17 cellular contexts compared by ENCODE assay signal in the genomic region with DNA sequence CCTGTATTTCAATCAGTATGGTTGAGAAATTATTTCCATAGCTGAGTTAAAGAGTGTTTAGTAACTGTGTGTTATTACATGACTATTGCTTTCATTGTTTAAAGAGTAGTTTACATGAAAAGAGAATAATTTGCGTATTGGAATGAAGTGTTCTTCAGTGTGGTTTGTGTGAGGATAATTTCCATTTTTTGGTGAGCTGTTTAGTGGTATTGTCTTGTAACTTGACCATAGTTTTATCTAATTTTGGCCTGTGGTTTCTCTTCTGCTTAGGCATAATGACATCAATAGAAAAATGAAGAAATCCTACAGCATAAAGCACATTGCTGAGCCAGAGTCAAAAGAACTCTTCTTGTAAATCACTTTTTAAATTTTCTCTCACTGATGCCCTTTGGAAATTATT.
DNase-seq lines count a peak whose midpoint lies in the region; ATAC-seq and TF ChIP-seq lines count a peak whose summit lies in the region.
"Had no signal": no experiment of that assay in that cellular context is flagged by ENCODE, and none has a peak within 500 bp of the region (broad histone marks: within the 10 kb centered on the region; RNA-seq: fewer than 3 reads in every experiment).

No MANE protein-coding gene starts in this region.

- H3K36me3 Mint-ChIP-seq in WTC11 (peaks cover 10% of the 10 kb centered on the region; the same call in 1 of the 2 replicates), nephron progenitor cell (ENCODE audit: low read depth) (no peaks in the 10 kb centered on the region)
- H3K36me3 Mint-ChIP-seq: CD8-positive, alpha-beta memory T cell had no signal

- H3K27me3 Mint-ChIP-seq in WTC11 (ENCODE audit: low read depth) (no peaks in the 10 kb centered on the region), nephron progenitor cell (ENCODE audit: low read depth, poor library complexity) (no peaks in the 10 kb centered on the region)

- TF ChIP-seq CTCF in WTC11 (IDR thresholded peaks at IDR 0.05) = no peak
- no peak for TF ChIP-seq CTCF in nephron progenitor cell (IDR thresholded peaks at IDR 0.05)

- no peak for DNase-seq in WTC11 (ENCODE audit: low spot score)
- peak; percentile 13 for DNase-seq in non-pigmented ciliary epithelial cell (ENCODE audit: low read depth)
- DNase-seq in DMS79 treated with DMSO at 0.1 percent for 48 hours (lab: John Stamatoyannopoulos, UW) = no peak
- DNase-seq in HT-29 (ENCODE audit: low spot score) = no peak
- DNase-seq in NCI-H748 treated with DMSO at 0.1 percent for 48 hours (lab: John Stamatoyannopoulos, UW) = no peak
- no peak for DNase-seq in nephron progenitor cell
- DNase-seq: activated CD4-positive, alpha-beta T cell treated with anti-CD3 and anti-CD28 coated beads, Interleukin-2, amount 50 U/mL, for 1 hour; body of pancreas; CD8-positive, alpha-beta memory T cell; heart right ventricle; HFFc6; left ventricle myocardium inferior; NCI-H2081 treated with DMSO at 0.1 percent for 48 hours; PC-9 had no signal

- CTCF ChIA-PET in WTC11 (lab: Charles Lee) = interaction anchor here (0.8 to 1.4 kb wide), 2 partner anchors 8 to 168 kb away, joined by 3 to 7 read pairs; no protein-coding TSS in a partner anchor

- peaks cover 5% of the 10 kb centered on the region for H3K9me3 Mint-ChIP-seq in WTC11
- no peaks in the 10 kb centered on the region for H3K9me3 Mint-ChIP-seq in nephron progenitor cell
- H3K9me3 Mint-ChIP-seq: activated T-helper 1 cell treated with anti-CD3 and anti-CD28 coated beads, Interleukin-12 subunit alpha, Interleukin-12 subunit beta, Interleukin-2, Interleukin-4 antibody, amounts not matched to agents 30 ng/mL and 10 ng/mL and 1 ng/mL, durations not matched to agents 14 hours and 24 hours and 36 hours; CD8-positive, alpha-beta memory T cell; HFFc6 had no signal

- ATAC-seq in GM18867 (IDR thresholded peaks at IDR 0.05; ENCODE audit: unreplicated experiment) = peak; percentile 88
- ATAC-seq in HG02938 (IDR thresholded peaks at IDR 0.05; ENCODE audit: unreplicated experiment) = peak; percentile 50
- no peak for ATAC-seq in WTC11
- ATAC-seq: body of pancreas, heart right ventricle had no signal

- H3K27ac Mint-ChIP-seq in WTC11 = peak overlapping the region; percentile 75
- H3K27ac Mint-ChIP-seq in nephron progenitor cell = no peak overlapping the region
- H3K27ac Mint-ChIP-seq: activated T-helper 1 cell treated with anti-CD3 and anti-CD28 coated beads, Interleukin-12 subunit alpha, Interleukin-12 subunit beta, Interleukin-2, Interleukin-4 antibody, amounts not matched to agents 30 ng/mL and 10 ng/mL and 1 ng/mL, durations not matched to agents 14 hours and 24 hours and 36 hours; CD8-positive, alpha-beta memory T cell; HFFc6 had no signal

- H3K4me1 Mint-ChIP-seq in WTC11 (peaks cover 63% of the 10 kb centered on the region), nephron progenitor cell (peaks cover 12% of the 10 kb centered on the region)
- H3K4me1 Mint-ChIP-seq: CD8-positive, alpha-beta memory T cell had no signal

- POLR2A ChIA-PET in WTC11 (lab: Charles Lee) = interaction anchor here (0.5 to 1.0 kb wide), 2 partner anchors 8 to 115 kb away, joined by 3 read pairs; no protein-coding TSS in a partner anchor

- H3K4me3 Mint-ChIP-seq in WTC11 (no peak overlapping the region), nephron progenitor cell (no peak overlapping the region)
- H3K4me3 Mint-ChIP-seq: activated T-helper 1 cell treated with anti-CD3 and anti-CD28 coated beads, Interleukin-12 subunit alpha, Interleukin-12 subunit beta, Interleukin-2, Interleukin-4 antibody, amounts not matched to agents 30 ng/mL and 10 ng/mL and 1 ng/mL, durations not matched to agents 14 hours and 24 hours and 36 hours; CD8-positive, alpha-beta memory T cell; HFFc6 had no signal

TF ChIP-seq in WTC11, 78 proteins besides CTCF, POLR2A, EP300 and RAD21 (continues in another document):
- TF ChIP-seq, protein P1, sequence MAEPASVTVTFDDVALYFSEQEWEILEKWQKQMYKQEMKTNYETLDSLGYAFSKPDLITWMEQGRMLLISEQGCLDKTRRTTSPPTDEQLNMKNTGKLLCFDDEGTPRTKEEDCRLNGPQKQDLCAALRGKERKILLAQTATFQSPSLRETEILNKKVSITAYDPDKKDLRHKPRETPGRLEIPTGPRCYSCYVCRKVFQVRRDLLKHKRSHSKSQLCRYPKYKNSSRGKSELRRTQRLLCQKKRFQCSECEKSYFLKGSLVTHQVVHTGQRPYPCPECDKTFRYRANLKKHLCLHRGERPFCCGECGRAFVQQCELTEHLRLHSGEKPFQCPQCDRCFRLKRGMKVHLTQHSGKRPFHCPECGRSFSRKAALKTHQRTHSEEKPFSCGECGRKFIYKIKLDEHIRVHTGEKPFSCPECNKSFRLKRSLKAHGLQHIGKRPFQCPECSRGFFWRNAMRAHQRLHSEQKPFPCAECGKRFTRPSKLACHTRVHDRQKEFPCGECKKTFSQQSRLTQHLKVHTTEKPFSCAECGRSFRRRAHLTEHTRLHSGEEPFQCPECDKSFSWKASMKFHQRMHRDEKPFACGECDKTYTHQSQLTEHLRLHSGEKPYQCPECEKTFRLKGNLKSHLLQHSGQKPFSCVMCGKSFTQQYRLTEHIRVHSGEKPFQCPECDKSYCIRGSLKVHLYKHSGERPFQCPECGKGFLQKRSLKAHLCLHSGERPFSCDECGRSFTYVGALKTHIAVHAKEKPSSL (CRISPR knock-in tag; conservative IDR thresholded peaks at IDR 0.05) = no peak
- TF ChIP-seq, protein P2, sequence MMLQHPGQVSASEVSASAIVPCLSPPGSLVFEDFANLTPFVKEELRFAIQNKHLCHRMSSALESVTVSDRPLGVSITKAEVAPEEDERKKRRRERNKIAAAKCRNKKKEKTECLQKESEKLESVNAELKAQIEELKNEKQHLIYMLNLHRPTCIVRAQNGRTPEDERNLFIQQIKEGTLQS (CRISPR knock-in tag; conservative IDR thresholded peaks at IDR 0.05) = no peak
- TF ChIP-seq JAZF1 (CRISPR knock-in tag; IDR thresholded peaks at IDR 0.05) (no peak), GTF2I (CRISPR knock-in tag; conservative IDR thresholded peaks at IDR 0.05) (no peak)
- TF ChIP-seq, protein P3, sequence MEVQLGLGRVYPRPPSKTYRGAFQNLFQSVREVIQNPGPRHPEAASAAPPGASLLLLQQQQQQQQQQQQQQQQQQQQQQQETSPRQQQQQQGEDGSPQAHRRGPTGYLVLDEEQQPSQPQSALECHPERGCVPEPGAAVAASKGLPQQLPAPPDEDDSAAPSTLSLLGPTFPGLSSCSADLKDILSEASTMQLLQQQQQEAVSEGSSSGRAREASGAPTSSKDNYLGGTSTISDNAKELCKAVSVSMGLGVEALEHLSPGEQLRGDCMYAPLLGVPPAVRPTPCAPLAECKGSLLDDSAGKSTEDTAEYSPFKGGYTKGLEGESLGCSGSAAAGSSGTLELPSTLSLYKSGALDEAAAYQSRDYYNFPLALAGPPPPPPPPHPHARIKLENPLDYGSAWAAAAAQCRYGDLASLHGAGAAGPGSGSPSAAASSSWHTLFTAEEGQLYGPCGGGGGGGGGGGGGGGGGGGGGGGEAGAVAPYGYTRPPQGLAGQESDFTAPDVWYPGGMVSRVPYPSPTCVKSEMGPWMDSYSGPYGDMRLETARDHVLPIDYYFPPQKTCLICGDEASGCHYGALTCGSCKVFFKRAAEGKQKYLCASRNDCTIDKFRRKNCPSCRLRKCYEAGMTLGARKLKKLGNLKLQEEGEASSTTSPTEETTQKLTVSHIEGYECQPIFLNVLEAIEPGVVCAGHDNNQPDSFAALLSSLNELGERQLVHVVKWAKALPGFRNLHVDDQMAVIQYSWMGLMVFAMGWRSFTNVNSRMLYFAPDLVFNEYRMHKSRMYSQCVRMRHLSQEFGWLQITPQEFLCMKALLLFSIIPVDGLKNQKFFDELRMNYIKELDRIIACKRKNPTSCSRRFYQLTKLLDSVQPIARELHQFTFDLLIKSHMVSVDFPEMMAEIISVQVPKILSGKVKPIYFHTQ (CRISPR knock-in tag; IDR thresholded peaks at IDR 0.05) = no peak
- TF ChIP-seq, protein P4, sequence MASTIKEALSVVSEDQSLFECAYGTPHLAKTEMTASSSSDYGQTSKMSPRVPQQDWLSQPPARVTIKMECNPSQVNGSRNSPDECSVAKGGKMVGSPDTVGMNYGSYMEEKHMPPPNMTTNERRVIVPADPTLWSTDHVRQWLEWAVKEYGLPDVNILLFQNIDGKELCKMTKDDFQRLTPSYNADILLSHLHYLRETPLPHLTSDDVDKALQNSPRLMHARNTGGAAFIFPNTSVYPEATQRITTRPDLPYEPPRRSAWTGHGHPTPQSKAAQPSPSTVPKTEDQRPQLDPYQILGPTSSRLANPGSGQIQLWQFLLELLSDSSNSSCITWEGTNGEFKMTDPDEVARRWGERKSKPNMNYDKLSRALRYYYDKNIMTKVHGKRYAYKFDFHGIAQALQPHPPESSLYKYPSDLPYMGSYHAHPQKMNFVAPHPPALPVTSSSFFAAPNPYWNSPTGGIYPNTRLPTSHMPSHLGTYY (CRISPR knock-in tag; IDR thresholded peaks at IDR 0.05) = no peak
- TF ChIP-seq, protein P5, sequence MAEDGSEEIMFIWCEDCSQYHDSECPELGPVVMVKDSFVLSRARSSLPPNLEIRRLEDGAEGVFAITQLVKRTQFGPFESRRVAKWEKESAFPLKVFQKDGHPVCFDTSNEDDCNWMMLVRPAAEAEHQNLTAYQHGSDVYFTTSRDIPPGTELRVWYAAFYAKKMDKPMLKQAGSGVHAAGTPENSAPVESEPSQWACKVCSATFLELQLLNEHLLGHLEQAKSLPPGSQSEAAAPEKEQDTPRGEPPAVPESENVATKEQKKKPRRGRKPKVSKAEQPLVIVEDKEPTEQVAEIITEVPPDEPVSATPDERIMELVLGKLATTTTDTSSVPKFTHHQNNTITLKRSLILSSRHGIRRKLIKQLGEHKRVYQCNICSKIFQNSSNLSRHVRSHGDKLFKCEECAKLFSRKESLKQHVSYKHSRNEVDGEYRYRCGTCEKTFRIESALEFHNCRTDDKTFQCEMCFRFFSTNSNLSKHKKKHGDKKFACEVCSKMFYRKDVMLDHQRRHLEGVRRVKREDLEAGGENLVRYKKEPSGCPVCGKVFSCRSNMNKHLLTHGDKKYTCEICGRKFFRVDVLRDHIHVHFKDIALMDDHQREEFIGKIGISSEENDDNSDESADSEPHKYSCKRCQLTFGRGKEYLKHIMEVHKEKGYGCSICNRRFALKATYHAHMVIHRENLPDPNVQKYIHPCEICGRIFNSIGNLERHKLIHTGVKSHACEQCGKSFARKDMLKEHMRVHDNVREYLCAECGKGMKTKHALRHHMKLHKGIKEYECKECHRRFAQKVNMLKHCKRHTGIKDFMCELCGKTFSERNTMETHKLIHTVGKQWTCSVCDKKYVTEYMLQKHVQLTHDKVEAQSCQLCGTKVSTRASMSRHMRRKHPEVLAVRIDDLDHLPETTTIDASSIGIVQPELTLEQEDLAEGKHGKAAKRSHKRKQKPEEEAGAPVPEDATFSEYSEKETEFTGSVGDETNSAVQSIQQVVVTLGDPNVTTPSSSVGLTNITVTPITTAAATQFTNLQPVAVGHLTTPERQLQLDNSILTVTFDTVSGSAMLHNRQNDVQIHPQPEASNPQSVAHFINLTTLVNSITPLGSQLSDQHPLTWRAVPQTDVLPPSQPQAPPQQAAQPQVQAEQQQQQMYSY (CRISPR knock-in tag; IDR thresholded peaks at IDR 0.05) = no peak
